ENCODE assay signal across 1 cellular context in genomic region chr17:30236297-30236624, GRCh38.
TF ChIP-seq lines count a peak whose summit lies in the region.

No MANE protein-coding gene starts in this region.

TF ChIP-seq in endothelial cell of umbilical vein, 7 proteins besides CTCF, POLR2A, EP300 and RAD21:
- TF ChIP-seq MAX (IDR thresholded peaks at IDR 0.05; ENCODE audit: insufficient read depth, insufficient read length) (no peak), FOS (IDR thresholded peaks at IDR 0.05; ENCODE audit: borderline replicate concordance, insufficient read depth, low read length) (no peak), EZH2 (IDR thresholded peaks at IDR 0.05; ENCODE audit: borderline replicate concordance, low read depth, low read length, severe bottlenecking) (no peak), POLR2AphosphoS5 (IDR thresholded peaks at IDR 0.05; ENCODE audit: insufficient read depth, low read depth, low read length) (no peak), GATA2 (IDR thresholded peaks at IDR 0.05; ENCODE audit: insufficient read depth, insufficient read length, low read depth, low read length) (no peak)
